In genomic region chr3:24614353-24614752, GRCh38 we compare ENCODE assay signal across 30 cellular contexts.
"Had no signal": no experiment of that assay in that cellular context is flagged by ENCODE, and none has a peak within 500 bp of the region (broad histone marks: within the 10 kb centered on the region; RNA-seq: fewer than 3 reads in every experiment).

No MANE protein-coding gene starts in this region.

- ATAC-seq: activated CD8-positive, alpha-beta T cell treated with anti-CD3 and anti-CD28 coated beads for 36 hours; activated naive CD8-positive, alpha-beta T cell treated with anti-CD3 and anti-CD28 coated beads, Interleukin-2, amount 50 U/mL, for 24 hours; activated T-cell treated with anti-CD3 and anti-CD28 coated beads, Interleukin-2, amount 50 U/mL, for 4 hours; activated T-cell treated with anti-CD3 and anti-CD28 coated beads, Interleukin-2, amount 50 U/mL, for 72 hours; activated T-helper 17 cell treated with anti-CD3 and anti-CD28 coated beads, Interleukin-2, amount 50 U/mL, for 72 hours had no signal

- H3K36me3 ChIP-seq: ascending aorta, cardiac muscle cell had no signal

- DNase-seq: activated B cell treated with CpG ODN at 0.5 μM for 24 hours; activated CD4-positive, alpha-beta memory T cell treated with anti-CD3 and anti-CD28 coated beads for 36 hours; activated CD4-positive, alpha-beta T cell treated with anti-CD3 and anti-CD28 coated beads for 4 hours; activated CD4-positive, alpha-beta T cell treated with anti-CD3 and anti-CD28 coated beads, Interleukin-2, amount 10 ng/mL, durations not matched to agents 24 days and 14 days; activated CD4-positive, alpha-beta T cell treated with anti-CD3 and anti-CD28 coated beads, Interleukin-2, amount 50 U/mL, for 1 hour; activated CD4-positive, alpha-beta T cell treated with anti-CD3 and anti-CD28 coated beads, Interleukin-2, amount 50 U/mL, for 4 hours; activated CD4-positive, CD25-positive, alpha-beta regulatory T cell treated with anti-CD3 and anti-CD28 coated beads, Interleukin-2, amount 50 U/mL, for 72 hours; activated CD8-positive, alpha-beta memory T cell treated with anti-CD3 and anti-CD28 coated beads, Interleukin-2, amount 50 U/mL, for 4 hours; activated CD8-positive, alpha-beta T cell treated with anti-CD3 and anti-CD28 coated beads for 36 hours; activated effector memory CD4-positive, alpha-beta T cell treated with anti-CD3 and anti-CD28 coated beads, Interleukin-2, amount 50 U/mL, for 16 hours; activated gamma-delta T cell treated with Interleukin-2 at 50 U/mL for 16 hours; activated naive CD4-positive, alpha-beta T cell; activated naive CD4-positive, alpha-beta T cell treated with anti-CD3 and anti-CD28 coated beads for 36 hours; activated naive CD8-positive, alpha-beta T cell treated with anti-CD3 and anti-CD28 coated beads, Interleukin-2, amount 10 ng/mL, durations not matched to agents 7 days and 5 days; activated naive CD8-positive, alpha-beta T cell treated with anti-CD3 and anti-CD28 coated beads, Interleukin-2, amount 50 U/mL, for 24 hours; activated T-cell treated with anti-CD3 and anti-CD28 coated beads for 4 hours; activated T-cell treated with anti-CD3 and anti-CD28 coated beads, Interleukin-2, amount 50 U/mL, for 1 hour; activated T-cell treated with anti-CD3 and anti-CD28 coated beads, Interleukin-2, amount 50 U/mL, for 4 hours; activated T-cell treated with anti-CD3 and anti-CD28 coated beads, Interleukin-2, amount 50 U/mL, for 72 hours; amygdala; anterior cingulate cortex; caudate nucleus; cerebellar nuclear complex; T-helper 1 cell; T-helper 2 cell; T-helper 9 cell had no signal

- H3K27me3 ChIP-seq: ascending aorta, cardiac muscle cell had no signal

- H3K27ac ChIP-seq: ascending aorta, cardiac muscle cell, VCaP had no signal

- H3K9me3 ChIP-seq: ascending aorta had no signal

- H3K4me1 ChIP-seq: ascending aorta had no signal

- H3K4me3 ChIP-seq: ascending aorta, cardiac muscle cell had no signal
